ENCODE assay signal across 1 cellular context in the genomic region with DNA sequence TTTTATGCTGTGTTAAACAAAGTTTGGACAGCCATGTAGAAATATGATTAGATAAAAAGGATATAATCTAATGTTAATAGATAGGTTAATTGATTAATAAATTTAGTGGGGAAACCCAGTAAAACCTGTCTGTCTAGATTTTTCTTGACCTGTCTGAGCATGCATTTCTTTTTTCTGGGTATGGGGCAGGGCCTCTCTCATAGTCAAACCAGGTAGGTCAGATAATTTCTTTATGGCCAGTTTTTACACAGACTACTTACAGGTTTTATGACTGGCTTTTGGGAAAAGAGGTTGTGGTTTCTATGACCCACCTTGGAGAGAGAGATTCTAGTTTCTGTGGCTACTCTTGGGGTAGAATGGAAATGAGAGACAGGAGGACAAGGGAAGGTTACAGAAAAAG.
TF ChIP-seq lines count a peak whose summit lies in the region.

No MANE protein-coding gene starts in this region.

TF ChIP-seq in WTC11, 78 proteins besides CTCF, POLR2A, EP300 and RAD21 (continued from another document):
- TF ChIP-seq, protein P1, sequence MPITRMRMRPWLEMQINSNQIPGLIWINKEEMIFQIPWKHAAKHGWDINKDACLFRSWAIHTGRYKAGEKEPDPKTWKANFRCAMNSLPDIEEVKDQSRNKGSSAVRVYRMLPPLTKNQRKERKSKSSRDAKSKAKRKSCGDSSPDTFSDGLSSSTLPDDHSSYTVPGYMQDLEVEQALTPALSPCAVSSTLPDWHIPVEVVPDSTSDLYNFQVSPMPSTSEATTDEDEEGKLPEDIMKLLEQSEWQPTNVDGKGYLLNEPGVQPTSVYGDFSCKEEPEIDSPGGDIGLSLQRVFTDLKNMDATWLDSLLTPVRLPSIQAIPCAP (CRISPR knock-in tag; IDR thresholded peaks at IDR 0.05), result no peak
- TF ChIP-seq JAZF1 (CRISPR knock-in tag; IDR thresholded peaks at IDR 0.05) (no peak), KAT7 (CRISPR knock-in tag; IDR thresholded peaks at IDR 0.05; ENCODE audit: borderline replicate concordance) (no peak)
